9 cellular contexts compared by ENCODE assay signal in genomic region chr9:108182950-108183381, GRCh38.
DNase-seq lines count a peak whose midpoint lies in the region; ATAC-seq and TF ChIP-seq lines count a peak whose summit lies in the region.
"Had no signal": no experiment of that assay in that cellular context is flagged by ENCODE, and none has a peak within 500 bp of the region (broad histone marks: within the 10 kb centered on the region; RNA-seq: fewer than 3 reads in every experiment).

No MANE protein-coding gene starts in this region.

- peak; percentile 70 for DNase-seq in EH (ENCODE audit: low read depth)
- peak; percentile 4 for DNase-seq in choroid plexus epithelial cell (ENCODE audit: low read depth)
- no peak for DNase-seq in SK-N-SH
- DNase-seq in activated CD4-positive, alpha-beta T cell treated with anti-CD3 and anti-CD28 coated beads for 4 hours: no peak
- DNase-seq in NCI-H1436 (lab: John Stamatoyannopoulos, UW): no peak
- DNase-seq in cerebellum (ENCODE audit: low spot score): no peak

- H2AFZ ChIP-seq in SK-N-SH (ENCODE audit: low read depth): no peak overlapping the region

- no peaks in the 10 kb centered on the region for H3F3A ChIP-seq in SK-N-SH (replicated peaks; ENCODE audit: insufficient read depth)

- H3K79me2 ChIP-seq in SK-N-SH (ENCODE audit: insufficient read depth): no peaks in the 10 kb centered on the region

- no peak for TF ChIP-seq RAD21 in SK-N-SH (IDR thresholded peaks at IDR 0.05; ENCODE audit: low read length)

- H3K27me3 ChIP-seq in SK-N-SH (ENCODE audit: insufficient read depth): no peaks in the 10 kb centered on the region; the same call in 1 of the 2 replicates

- H3K4me1 ChIP-seq in SK-N-SH (ENCODE audit: control insufficient read depth in 1 of 2, insufficient read depth in 2 of 2, low read depth in 1 of 2, low read length in 1 of 2): no peaks in the 10 kb centered on the region

- no peak overlapping the region for H3K4me2 ChIP-seq in SK-N-SH

- no peaks in the 10 kb centered on the region for H3K9me3 ChIP-seq in SK-N-SH

- H3K9me2 ChIP-seq in SK-N-SH: no peaks in the 10 kb centered on the region

- 27% methylated on average over 5 of the region's 5 CpGs for WGBS in SK-N-SH (ENCODE audit: low lambda C conversion rate)

- H4K20me1 ChIP-seq in SK-N-SH (ENCODE audit: insufficient read depth): no peaks in the 10 kb centered on the region

- POLR2A ChIA-PET in SK-N-SH (lab: Yijun Ruan, JAX): no interaction called here

- no peak overlapping the region for H3K27ac ChIP-seq in SK-N-SH (ENCODE audit: low read depth in 2 of 2, low read length in 1 of 2)

- H3K9ac ChIP-seq in SK-N-SH: no peak overlapping the region

- no peak for TF ChIP-seq EP300 in SK-N-SH (IDR thresholded peaks at IDR 0.05; ENCODE audit: borderline replicate concordance in 1 of 2, low read depth in 1 of 2, low read length in 1 of 2)

- TF ChIP-seq CTCF in choroid plexus epithelial cell (conservative IDR thresholded peaks at IDR 0.05; ENCODE audit: low read depth, low read length): no peak
- TF ChIP-seq CTCF in SK-N-SH (IDR thresholded peaks at IDR 0.05): no peak

- CTCF ChIA-PET in SK-N-SH (lab: Yijun Ruan, JAX): no interaction called here

- no peaks in the 10 kb centered on the region for H3K36me3 ChIP-seq in SK-N-SH (replicated peaks in 1 of 2; ENCODE audit: control insufficient read depth in 1 of 2, insufficient read depth in 2 of 2, low read length in 1 of 2)

- H3K4me3 ChIP-seq in choroid plexus epithelial cell (ENCODE audit: low read depth, low read length) (no peak overlapping the region), SK-N-SH (ENCODE audit: low read depth in 2 of 2, low read length in 1 of 2) (no peak overlapping the region)
- H3K4me3 ChIP-seq: lung had no signal

- ATAC-seq in GM19463 (IDR thresholded peaks at IDR 0.05; ENCODE audit: unreplicated experiment): peak; percentile 86
- peak; percentile 75 for ATAC-seq in HG03159 (IDR thresholded peaks at IDR 0.05; ENCODE audit: unreplicated experiment)

TF ChIP-seq in SK-N-SH, 30 proteins besides CTCF, POLR2A, EP300 and RAD21:
- TF ChIP-seq RCOR1 (IDR thresholded peaks at IDR 0.05; ENCODE audit: low read length): no peak
- no peak for TF ChIP-seq FOXJ3 (CRISPR knock-in tag; IDR thresholded peaks at IDR 0.05)

Comparison
In these comparisons a context has a peak if more than half of its experiments do, and no peak if none do; other contexts are left out.
1. DNase-seq: peak in EH (single experiment) and choroid plexus epithelial cell (single experiment); none in SK-N-SH (single experiment), activated CD4-positive, alpha-beta T cell treated with anti-CD3 and anti-CD28 coated beads for 4 hours (0 of 2), NCI-H1436 (single experiment) and cerebellum (single experiment).